Comparison of ENCODE assay signal across 31 cellular contexts in the genomic region with DNA sequence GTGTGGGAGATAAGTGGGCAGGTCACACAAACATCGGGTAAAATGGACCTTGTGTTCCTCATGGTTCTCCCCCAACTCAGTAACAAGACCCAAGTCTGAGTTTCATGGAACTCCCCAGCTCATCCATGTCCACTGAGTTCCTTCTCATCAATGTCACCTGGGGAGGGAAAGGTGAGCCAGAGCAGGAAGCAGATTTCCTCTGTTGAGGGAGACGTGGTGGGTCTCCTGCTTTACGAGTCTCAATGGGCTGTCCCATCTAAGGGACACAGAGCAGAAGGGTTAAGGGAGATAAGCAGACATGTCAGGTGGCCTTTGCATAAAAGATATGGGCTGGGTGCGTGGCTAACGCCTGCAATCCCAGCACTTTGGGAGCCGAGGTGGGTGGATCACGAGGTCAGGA. TPM values are rescaled to one million over a fixed set of nuclear protein-coding genes. Genes with fewer than 3 reads are reported as not detected.
"Had no signal": no experiment of that assay in that cellular context is flagged by ENCODE, and none has a peak within 500 bp of the region (broad histone marks: within the 10 kb centered on the region; RNA-seq: fewer than 3 reads in every experiment).

No MANE protein-coding gene starts in this region.

- ATAC-seq: stimulated activated effector memory CD8-positive, alpha-beta T cell treated with anti-CD3 and anti-CD28 coated beads, Interleukin-12 subunit alpha, Interleukin-12 subunit beta, amount 100 ng/mL, for 72 hours; stimulated activated memory B cell treated with anti-CD40 and anti-IgM and Interleukin-4, amounts not matched to agents 10 μg/mL and 1 μg/mL and 100 μg/mL, for 72 hours; stimulated activated naive B cell treated with anti-CD40 and anti-IgM and Interleukin-4, amounts not matched to agents 10 μg/mL and 1 μg/mL and 100 μg/mL, for 72 hours; stimulated activated naive CD8-positive, alpha-beta T cell treated with anti-CD3 and anti-CD28 coated beads, Interleukin-15, amount 100 ng/mL, for 72 hours; stimulated activated naive CD8-positive, alpha-beta T cell treated with anti-CD3 and anti-CD28 coated beads, Interleukin-15, Interleukin-2, amounts not matched to agents 100 U/mL and 50 U/mL, for 24 hours; upper lobe of right lung had no signal

- FAIRE-seq: urothelium cell line had no signal

- H3K27me3 ChIP-seq: testis, thyroid gland, tibial nerve, upper lobe of left lung, uterus, vagina had no signal

- H3K9me3 Mint-ChIP-seq: stimulated activated effector memory CD8-positive, alpha-beta T cell treated with anti-CD3 and anti-CD28 coated beads, Interleukin-12 subunit alpha, Interleukin-12 subunit beta, amount 100 ng/mL, for 72 hours; stimulated activated naive CD8-positive, alpha-beta T cell treated with anti-CD3 and anti-CD28 coated beads, Interleukin-15, Interleukin-2, amounts not matched to agents 100 ng/mL and 50 ng/mL, for 24 hours had no signal

- H3K27ac ChIP-seq: stomach, suprapubic skin, testis, thoracic aorta, thyroid gland, tibial artery, tibial nerve, transverse colon, upper lobe of left lung, upper lobe of right lung, uterus, vagina had no signal

- H3K4me1 ChIP-seq: thyroid gland, transverse colon, uterus, vagina had no signal

- H3K27ac Mint-ChIP-seq: stimulated activated effector memory CD8-positive, alpha-beta T cell treated with anti-CD3 and anti-CD28 coated beads, Interleukin-12 subunit alpha, Interleukin-12 subunit beta, amount 100 ng/mL, for 72 hours; stimulated activated memory B cell treated with anti-CD40 and anti-IgM and Interleukin-4, amounts not matched to agents 10 μg/mL and 1 μg/mL and 100 μg/mL, for 72 hours; stimulated activated naive B cell treated with anti-CD40 and anti-IgM and Interleukin-4, amounts not matched to agents 10 μg/mL and 1 μg/mL and 100 μg/mL, for 72 hours; stimulated activated naive CD8-positive, alpha-beta T cell treated with anti-CD3 and anti-CD28 coated beads, Interleukin-15, amount 100 ng/mL, for 72 hours; stimulated activated naive CD8-positive, alpha-beta T cell treated with anti-CD3 and anti-CD28 coated beads, Interleukin-15, Interleukin-2, amounts not matched to agents 100 ng/mL and 50 ng/mL, for 24 hours; type B pancreatic cell had no signal

- H3K4me3 Mint-ChIP-seq: stimulated activated effector memory CD8-positive, alpha-beta T cell treated with anti-CD3 and anti-CD28 coated beads, Interleukin-12 subunit alpha, Interleukin-12 subunit beta, amount 100 ng/mL, for 72 hours; stimulated activated memory B cell treated with anti-CD40 and anti-IgM and Interleukin-4, amounts not matched to agents 10 μg/mL and 1 μg/mL and 100 μg/mL, for 72 hours; stimulated activated naive B cell treated with anti-CD40 and anti-IgM and Interleukin-4, amounts not matched to agents 10 μg/mL and 1 μg/mL and 100 μg/mL, for 72 hours; stimulated activated naive CD8-positive, alpha-beta T cell treated with anti-CD3 and anti-CD28 coated beads, Interleukin-15, amount 100 ng/mL, for 72 hours; stimulated activated naive CD8-positive, alpha-beta T cell treated with anti-CD3 and anti-CD28 coated beads, Interleukin-15, Interleukin-2, amounts not matched to agents 100 ng/mL and 50 ng/mL, for 24 hours; type B pancreatic cell had no signal

- H3K36me3 Mint-ChIP-seq: stimulated activated effector memory CD8-positive, alpha-beta T cell treated with anti-CD3 and anti-CD28 coated beads, Interleukin-12 subunit alpha, Interleukin-12 subunit beta, amount 100 ng/mL, for 72 hours; stimulated activated memory B cell treated with anti-CD40 and anti-IgM and Interleukin-4, amounts not matched to agents 10 μg/mL and 1 μg/mL and 100 μg/mL, for 72 hours had no signal

- H3K9me3 ChIP-seq: stomach, suprapubic skin, testis, thoracic aorta, thyroid gland, tibial artery, tibial nerve, transverse colon, upper lobe of left lung, upper lobe of right lung, uterus, vagina had no signal

- H3K4me3 ChIP-seq: stomach, suprapubic skin, testis, thoracic aorta, thyroid gland, tibial artery, tibial nerve, transverse colon, upper lobe of left lung, upper lobe of right lung, uterus, vagina had no signal

- DNase-seq: stimulated activated CD4-positive, alpha-beta T cell treated with anti-CD3 and anti-CD28 coated beads, Interleukin-2, amount 100 ng/mL, for 48 hours; stimulated activated CD4-positive, alpha-beta T cell treated with anti-CD3 and anti-CD28 coated beads, Interleukin-4, amount 100 ng/mL, for 1 hour; stimulated activated CD4-positive, alpha-beta T cell treated with anti-CD3 and anti-CD28 coated beads, Interleukin-4, amount 100 ng/mL, for 24 hours; stimulated activated CD4-positive, alpha-beta T cell treated with anti-CD3 and anti-CD28 coated beads, Interleukin-4, amount 100 ng/mL, for 4 hours; stimulated activated CD8-positive, alpha-beta memory T cell treated with anti-CD3 and anti-CD28 coated beads, Interleukin-4, amount 100 ng/mL, for 48 hours; stimulated activated naive B cell treated with anti-CD40 and anti-IgM and Interleukin-4, amounts not matched to agents 10 μg/mL and 1 μg/mL and 100 μg/mL, for 72 hours; stimulated activated naive CD4-positive, alpha-beta T cell; stimulated activated naive CD4-positive, alpha-beta T cell treated with Interleukin-2 at 50 U/mL for 16 hours; stimulated activated naive CD8-positive, alpha-beta T cell treated with anti-CD3 and anti-CD28 coated beads, Interleukin-15, amount 100 ng/mL, for 72 hours; stimulated activated naive CD8-positive, alpha-beta T cell treated with anti-CD3 and anti-CD28 coated beads, Interleukin-15, Interleukin-2, amounts not matched to agents 100 U/mL and 50 U/mL, for 24 hours; stomach; substantia nigra; testis; thyroid gland; tibial artery; transverse colon; trophoblast cell; upper lobe of left lung; upper lobe of right lung; uterus had no signal

- H3K36me3 ChIP-seq: stomach, suprapubic skin, thoracic aorta, thyroid gland, tibial artery, tibial nerve, transverse colon, upper lobe of left lung, upper lobe of right lung, uterus, vagina had no signal

RNA-seq across cellular contexts. Expression of a gene that starts 56.5 kb away (rescaled TPM):
- total RNA-seq: subcutaneous adipose tissue, thoracic aorta, thyroid gland, upper lobe of left lung, upper lobe of right lung, ureter had no signal
